27 cellular contexts compared by ENCODE assay signal in genomic region chr13:33372251-33372919, GRCh38.
DNase-seq lines count a peak whose midpoint lies in the region; ATAC-seq, FAIRE-seq and TF ChIP-seq lines count a peak whose summit lies in the region.
"Had no signal": no experiment of that assay in that cellular context is flagged by ENCODE, and none has a peak within 500 bp of the region (broad histone marks: within the 10 kb centered on the region; RNA-seq: fewer than 3 reads in every experiment).

No MANE protein-coding gene starts in this region.

- in situ Hi-C loops in GM23248 (cut with MboI): no loop called here
- in situ Hi-C loops in GM12878 (cut with MboI): no loop called here

- H3K9me3 ChIP-seq in GM23248 (ENCODE audit: low read depth) (no peaks in the 10 kb centered on the region), GM12878 (replicated peaks; ENCODE audit: control insufficient read depth, insufficient read depth, low read length) (no peaks in the 10 kb centered on the region; the same call in 2 of the 3 replicates), osteoblast (ENCODE audit: low read depth, low read length) (no peaks in the 10 kb centered on the region)
- H3K9me3 ChIP-seq: SJSA1 had no signal

- H2AFZ ChIP-seq in GM23248 (no peak overlapping the region), GM12878 (ENCODE audit: control insufficient read depth, low read depth, low read length) (no peak overlapping the region; the same call in 1 of the 2 replicates), osteoblast (ENCODE audit: low read length) (no peak overlapping the region)
- H2AFZ ChIP-seq: GM23338, PC-9 had no signal

- POLR2A ChIA-PET in GM12878 (lab: Charles Lee): no interaction called here

- SMC1A ChIA-PET in GM12878 (lab: Charles Lee; ENCODE audit: uncharacterized antibody, unreplicated experiment): no interaction called here

- H3K4me3 ChIP-seq in GM23248 (no peak overlapping the region), GM12878 (no peak overlapping the region), osteoblast (ENCODE audit: insufficient read depth, low read length) (no peak overlapping the region)
- H3K4me3 ChIP-seq: GM23338, PC-9, SJSA1 had no signal

- CTCF ChIA-PET in GM12878 (lab: Yijun Ruan, JAX): interaction anchor here (0.5 to 1.3 kb wide), 4 partner anchors 18 to 470 kb away, joined by 3 to 5 read pairs (median 3); no protein-coding TSS in a partner anchor

- 0 out of 2 replicates have a peak, but pooled peaks cover 10% of the 10 kb centered on the region for H3F3A ChIP-seq in GM23248 (ENCODE audit: insufficient read depth)

- H3K79me2 ChIP-seq in GM23248 (ENCODE audit: insufficient read depth) (no peaks in the 10 kb centered on the region), GM12878 (ENCODE audit: control insufficient read depth, insufficient read depth, low read length) (no peaks in the 10 kb centered on the region), osteoblast (ENCODE audit: insufficient read depth, low read length) (no peaks in the 10 kb centered on the region)

- RAD21 ChIA-PET in GM12878 (lab: Charles Lee; ENCODE audit: unreplicated experiment): no interaction called here

- H3K9ac ChIP-seq in GM23248: no peak overlapping the region
- no peak overlapping the region for H3K9ac ChIP-seq in GM12878 (ENCODE audit: control insufficient read depth, insufficient read depth, low read length)

- DNase-seq in COLO829 (ENCODE audit: low spot score) (peak; percentile 82), GM23248 (peak; percentile 43), GM12878 (ENCODE audit: low read depth, low spot score) (no peak), osteoblast (ENCODE audit: insufficient read length, low spot score, missing footprints) (peak; percentile 43), inferior parietal cortex (ENCODE audit: extremely low spot score) (no peak), CD1c-positive myeloid dendritic cell (ENCODE audit: extremely low spot score) (no peak), hypothalamus (lab: John Stamatoyannopoulos, UW) (no peak)
- DNase-seq: 8988T; CD4-positive, CD25-positive, alpha-beta regulatory T cell; COR-L47; DMS53; GDM1; H9; HFFc6; KG1; MM.1S; NCI-H1417; NCI-H1694; NCI-H2029 treated with DMSO at 0.1 percent for 48 hours; NCI-H446 treated with DMSO at 0.1 percent for 48 hours; NCI-H526; NCI-H82; PC-9; Right ventricle myocardium superior; RPMI8226 had no signal

- H3K27me3 ChIP-seq in GM23248 (replicated peaks; ENCODE audit: insufficient read depth): no peaks in the 10 kb centered on the region
- no peaks in the 10 kb centered on the region for H3K27me3 ChIP-seq in GM12878 (replicated peaks in 1 of 2; ENCODE audit: control insufficient read depth in 2 of 2, insufficient read depth in 2 of 2, low read length in 1 of 2)
- no peaks in the 10 kb centered on the region for H3K27me3 ChIP-seq in osteoblast (ENCODE audit: insufficient read depth, low read length)
- H3K27me3 ChIP-seq: SJSA1 had no signal

- H3K4me1 ChIP-seq in GM23248 (ENCODE audit: insufficient read depth): no peaks in the 10 kb centered on the region
- peaks cover 9% of the 10 kb centered on the region for H3K4me1 ChIP-seq in GM12878 (ENCODE audit: control insufficient read depth, insufficient read depth, low read length)
- H3K4me1 ChIP-seq in osteoblast (ENCODE audit: insufficient read depth, low read length): no peaks in the 10 kb centered on the region
- H3K4me1 ChIP-seq: SJSA1 had no signal

- H3K4me2 ChIP-seq in GM23248 (ENCODE audit: unreplicated experiment): no peak overlapping the region
- H3K4me2 ChIP-seq in GM12878 (ENCODE audit: control insufficient read depth, insufficient read depth): no peak overlapping the region
- no peak overlapping the region for H3K4me2 ChIP-seq in osteoblast (ENCODE audit: insufficient read depth, low read length)
- H3K4me2 ChIP-seq: GM23338, PC-9 had no signal

- no peak for TF ChIP-seq EP300 in GM12878 (IDR thresholded peaks at IDR 0.05; ENCODE audit: borderline replicate concordance in 1 of 2, control insufficient read depth in 1 of 2, low read depth in 2 of 2, low read length in 2 of 2)

- TF ChIP-seq CTCF in GM12878 (IDR thresholded peaks at IDR 0.05 in 2 of 3, conservative IDR thresholded peaks at IDR 0.05 in 1 of 3; ENCODE audit: control insufficient read depth in 2 of 3, extremely low read depth in 1 of 3, insufficient read depth in 1 of 3, low read depth in 3 of 3, low read length in 3 of 3): no peak
- TF ChIP-seq CTCF in osteoblast (IDR thresholded peaks at IDR 0.05; ENCODE audit: extremely low read depth, low read depth, low read length): no peak

- no peak for FAIRE-seq in GM12878 (lab: Jason Lieb, UNC)

- no TSS peak for BruUV-seq in GM12878 (replicated peaks; lab: Mats Ljungman, UMichigan)

- no peak for TF ChIP-seq POLR2A in GM12878 (IDR thresholded peaks at IDR 0.05; ENCODE audit: low read depth, low read length)

- no peaks in the 10 kb centered on the region for H3K36me3 ChIP-seq in GM23248 (ENCODE audit: low read depth)
- H3K36me3 ChIP-seq in GM12878 (ENCODE audit: control insufficient read depth in 2 of 2, insufficient read depth in 2 of 2, low read length in 1 of 2): no peaks in the 10 kb centered on the region
- no peaks in the 10 kb centered on the region for H3K36me3 ChIP-seq in osteoblast (ENCODE audit: insufficient read depth, low read length)
- H3K36me3 ChIP-seq: SJSA1 had no signal

- H3K27ac ChIP-seq in GM23248: no peak overlapping the region
- no peak overlapping the region for H3K27ac ChIP-seq in GM12878 (ENCODE audit: control insufficient read depth, insufficient read depth)
- H3K27ac ChIP-seq in osteoblast (ENCODE audit: low read depth, low read length): no peak overlapping the region
- H3K27ac ChIP-seq: PC-9, SJSA1 had no signal

- ATAC-seq in GM12878: peak; percentile 41
- ATAC-seq: GM23338 had no signal

- TF ChIP-seq RAD21 in GM12878 (IDR thresholded peaks at IDR 0.05; ENCODE audit: insufficient read depth, low read depth, low read length): no peak

- H4K20me1 ChIP-seq in GM23248 (ENCODE audit: insufficient read depth) (no peaks in the 10 kb centered on the region), GM12878 (ENCODE audit: control insufficient read depth, insufficient read depth) (no peaks in the 10 kb centered on the region), osteoblast (ENCODE audit: insufficient read depth, low read length) (no peaks in the 10 kb centered on the region)

- intact Hi-C loops in GM12878 (cut with micrococcal nuclease; ENCODE audit: unreplicated experiment): no loop called here

- 76 to 78% methylated on average over 4 of the region's 4 CpGs for WGBS in GM23248 (ENCODE audit: low coverage in 1 of 2, low lambda C conversion rate in 2 of 2, missing lambda C conversion rate in 2 of 2), 2 experiments
- 52% methylated on average over 4 of the region's 4 CpGs for WGBS in GM12878 (ENCODE audit: insufficient coverage, insufficient replicate concordance, low lambda C conversion rate, missing lambda C conversion rate)

- H3K9me2 ChIP-seq in GM23248 (ENCODE audit: insufficient read depth): no peaks in the 10 kb centered on the region

TF ChIP-seq in GM12878, 131 proteins besides CTCF, POLR2A, EP300 and RAD21 (continues in another document):
- TF ChIP-seq MLLT1 (IDR thresholded peaks at IDR 0.05) (no peak), MEF2B (IDR thresholded peaks at IDR 0.05; ENCODE audit: partially characterized antibody, poor library complexity, severe bottlenecking) (peak; percentile 39), ATF2 (IDR thresholded peaks at IDR 0.05; ENCODE audit: low read length) (peak; percentile 20; the same call in 1 of the 2 replicates), RUNX3 (IDR thresholded peaks at IDR 0.05; ENCODE audit: low read length) (peak; percentile 53), MEF2A (IDR thresholded peaks at IDR 0.05; ENCODE audit: insufficient read depth, low read depth, low read length) (peak; percentile 67), NR2F1 (conservative IDR thresholded peaks at IDR 0.05) (peak; percentile 28; the same call in 1 of the 2 replicates), ZNF274 (IDR thresholded peaks at IDR 0.05; ENCODE audit: insufficient read depth, insufficient read length) (no peak), NFIC (IDR thresholded peaks at IDR 0.05; ENCODE audit: low read depth, low read length) (0 out of 2 replicates have a peak, but pooled peaks have one; percentile 30)

Comparison
In these comparisons a context has a peak if more than half of its experiments do, and no peak if none do; other contexts are left out.
1. DNase-seq: peak in COLO829 (single experiment), GM23248 (single experiment) and osteoblast (single experiment); none in GM12878 (single experiment), inferior parietal cortex (single experiment), CD1c-positive myeloid dendritic cell (single experiment) and hypothalamus (0 of 51).